Comparison of ENCODE assay signal across 16 cellular contexts in the genomic region with DNA sequence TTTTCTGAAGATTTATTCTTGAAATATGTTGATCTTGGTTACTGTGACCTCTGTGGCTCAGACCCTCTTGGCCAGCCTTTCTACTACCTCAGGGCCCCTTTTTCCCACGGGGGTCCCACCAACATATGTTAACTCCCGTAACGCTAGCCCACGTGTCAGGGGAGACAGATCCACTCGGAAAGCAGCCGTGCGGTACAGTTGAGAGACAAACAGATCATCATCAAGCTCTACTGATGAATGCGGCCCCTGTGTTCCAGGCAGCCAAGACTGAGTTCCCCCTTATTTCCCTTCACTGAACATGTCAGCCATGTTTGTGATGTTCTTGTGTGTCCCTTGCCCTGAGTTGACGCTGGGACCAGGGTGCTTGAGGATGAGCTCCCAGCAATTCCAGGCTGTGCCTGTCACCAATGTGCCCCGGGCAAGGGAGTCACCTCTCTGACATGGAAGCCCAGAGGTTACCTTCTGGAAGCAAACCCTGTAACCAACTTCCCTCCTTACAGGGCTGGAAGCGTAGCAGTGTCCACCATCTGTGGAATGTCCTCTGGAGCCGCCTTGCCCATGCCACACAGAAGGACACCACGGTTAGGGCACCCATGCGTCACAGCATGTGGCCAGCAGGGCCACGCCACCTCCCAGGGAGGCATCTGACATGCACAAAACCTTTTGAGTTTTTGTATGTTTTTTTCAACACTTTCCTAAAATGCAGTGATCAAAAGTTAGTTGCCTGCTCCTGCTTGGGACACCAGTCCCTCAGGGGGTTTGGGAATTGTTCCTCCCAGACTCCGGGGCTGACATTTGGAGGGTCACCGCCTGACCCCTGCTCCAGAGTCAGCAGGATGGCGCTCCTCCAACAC.
"Had no signal": no experiment of that assay in that cellular context is flagged by ENCODE, and none has a peak within 500 bp of the region (broad histone marks: within the 10 kb centered on the region; RNA-seq: fewer than 3 reads in every experiment).

No MANE protein-coding gene starts in this region.

- H3K27ac ChIP-seq: body of pancreas, foreskin keratinocyte, uterus had no signal

- ATAC-seq: activated T-cell treated with anti-CD3 and anti-CD28 coated beads, Interleukin-2, amount 50 U/mL, for 72 hours; body of pancreas; foreskin keratinocyte; natural killer cell treated with Interleukin-12 subunit alpha and Interleukin-12 subunit beta and Interleukin-15 and Interleukin-18, amount 100 ng/mL, for 72 hours; stimulated activated memory B cell treated with anti-CD40 and anti-IgM and Interleukin-4, amounts not matched to agents 10 μg/mL and 1 μg/mL and 100 μg/mL, for 72 hours; WTC11 had no signal

- H3K9me3 ChIP-seq: body of pancreas, uterus had no signal

- H3K36me3 ChIP-seq: uterus had no signal

- H3K4me1 ChIP-seq: body of pancreas, foreskin keratinocyte, uterus had no signal

- H3K27me3 ChIP-seq: body of pancreas, foreskin keratinocyte, uterus had no signal

- FAIRE-seq: TTC549 had no signal

- H3K4me3 ChIP-seq: body of pancreas, uterus had no signal

- DNase-seq: activated CD4-positive, alpha-beta T cell treated with anti-CD3 and anti-CD28 coated beads, Interleukin-2, amount 50 U/mL, for 1 hour; activated T-cell treated with anti-CD3 and anti-CD28 coated beads, Interleukin-2, amount 50 U/mL, for 72 hours; amygdala; body of pancreas; central memory CD4-positive, alpha-beta T cell; effector CD8-positive, alpha-beta T cell; foreskin keratinocyte; mesendoderm; occipital lobe; stimulated activated CD4-positive, alpha-beta T cell treated with anti-CD3 and anti-CD28 coated beads, Interleukin-2, amount 100 ng/mL, for 48 hours; T-helper 2 cell; uterus had no signal
